ENCODE assay signal across 33 cellular contexts in genomic region chr3:10527295-10528016, GRCh38. TPM values are rescaled to one million over a fixed set of nuclear protein-coding genes. Genes with fewer than 3 reads are reported as not detected.
DNase-seq lines count a peak whose midpoint lies in the region; ATAC-seq and TF ChIP-seq lines count a peak whose summit lies in the region.
"Had no signal": no experiment of that assay in that cellular context is flagged by ENCODE, and none has a peak within 500 bp of the region (broad histone marks: within the 10 kb centered on the region; RNA-seq: fewer than 3 reads in every experiment).

No MANE protein-coding gene starts in this region.

- H3K27me3 ChIP-seq in neuronal stem cell (ENCODE audit: control insufficient read depth in 3 of 3, insufficient read depth in 3 of 3, low read depth in 1 of 3, low read length in 3 of 3), result peaks cover 0 to 10% (median 0%) of the 10 kb centered on the region in 3 experiments
- no peaks in the 10 kb centered on the region for H3K27me3 ChIP-seq in uterus
- H3K27me3 ChIP-seq: right lobe of liver had no signal

- no peak overlapping the region for H4K8ac ChIP-seq in neuronal stem cell (ENCODE audit: low read depth, low read length)

- H3K9me3 ChIP-seq in neuronal stem cell (replicated peaks in 1 of 2; ENCODE audit: control insufficient read depth in 2 of 2, insufficient read depth in 1 of 2, low read depth in 1 of 2, low read length in 2 of 2), result no peaks in the 10 kb centered on the region
- no peaks in the 10 kb centered on the region for H3K9me3 ChIP-seq in uterus
- H3K9me3 ChIP-seq: breast epithelium, left lung, neutrophil, right lobe of liver had no signal

- H3K36me3 ChIP-seq in neuronal stem cell (replicated peaks in 1 of 2; ENCODE audit: control insufficient read depth in 2 of 2, insufficient read depth in 2 of 2, low read length in 2 of 2), result no peaks in the 10 kb centered on the region
- H3K36me3 ChIP-seq in uterus, result no peaks in the 10 kb centered on the region
- H3K36me3 ChIP-seq: breast epithelium, left lung, neutrophil, right lobe of liver had no signal

- no peak overlapping the region for H3K23ac ChIP-seq in neuronal stem cell (ENCODE audit: low read depth, low read length, poor library complexity)

- H3K9ac ChIP-seq in neuronal stem cell (ENCODE audit: low read depth, low read length, poor library complexity), result peak overlapping the region; percentile 61

- no peaks in the 10 kb centered on the region for H3K79me1 ChIP-seq in neuronal stem cell (ENCODE audit: low read depth, low read length)

- H3K4ac ChIP-seq in neuronal stem cell (ENCODE audit: low read length), result no peak overlapping the region

- no peak for ATAC-seq in left cardiac atrium
- ATAC-seq: activated naive CD4-positive, alpha-beta T cell treated with anti-CD3 and anti-CD28 coated beads, Interleukin-2, amount 50 U/mL, for 72 hours; left lung; PC-3; SK-N-SH treated with all-trans-retinoic acid at 6 μM for 48 hours had no signal

- H2BK12ac ChIP-seq in neuronal stem cell (ENCODE audit: low read length), result no peak overlapping the region

- intact Hi-C loops in cardiac septum (cut with DNase I) (no loop called here), left cardiac atrium (cut with DNase I) (no loop called here), uterus (cut with DNase I; ENCODE audit: low total_unique reads) (no loop called here)

- H2BK15ac ChIP-seq in neuronal stem cell (ENCODE audit: low read length), result no peak overlapping the region

- H3K4me3 ChIP-seq in coronary artery, result no peak overlapping the region
- peak overlapping the region in 1 of 2 donors; percentile 8 for H3K4me3 ChIP-seq in neuronal stem cell (ENCODE audit: low read length in 2 of 2)
- H3K4me3 ChIP-seq in uterus, result no peak overlapping the region
- H3K4me3 ChIP-seq: breast epithelium, left lung, right lobe of liver had no signal

- no CpG with 5 or more reads among the region's 13 CpGs for WGBS in neuronal stem cell (ENCODE audit: extremely low coverage in 2 of 2, insufficient read length in 2 of 2, insufficient replicate concordance in 1 of 2), 2 donors

- H3K14ac ChIP-seq in neuronal stem cell (ENCODE audit: low read length), result no peak overlapping the region

- H3K18ac ChIP-seq in neuronal stem cell (ENCODE audit: low read length), result peak overlapping the region; percentile 50

- no peak for TF ChIP-seq POLR2A in uterus (IDR thresholded peaks at IDR 0.05)

- peaks cover 0 to 8% of the 10 kb centered on the region in 2 donors for H3K4me1 ChIP-seq in neuronal stem cell (ENCODE audit: control insufficient read depth in 2 of 2, insufficient read depth in 1 of 2, low read depth in 1 of 2, low read length in 2 of 2)
- no peaks in the 10 kb centered on the region for H3K4me1 ChIP-seq in uterus
- H3K4me1 ChIP-seq: breast epithelium, left lung, right lobe of liver had no signal

- no peak overlapping the region for H2BK5ac ChIP-seq in neuronal stem cell (ENCODE audit: low read length)

- H2BK120ac ChIP-seq in neuronal stem cell (ENCODE audit: low read depth, low read length), result no peak overlapping the region

- peak; percentile 55 for DNase-seq in cardiac septum (ENCODE audit: low spot score)
- DNase-seq in left cardiac atrium, result no peak
- peak; percentile 57 for DNase-seq in coronary artery (ENCODE audit: low spot score)
- no peak for DNase-seq in neuronal stem cell (ENCODE audit: low spot score)
- peak; percentile 37 for DNase-seq in ureter (ENCODE audit: low spot score)
- no peak for DNase-seq in uterus
- DNase-seq in AG20443 (ENCODE audit: low spot score), result no peak
- no peak for DNase-seq in AML-193 (lab: John Stamatoyannopoulos, UW)
- DNase-seq: activated CD4-positive, alpha-beta memory T cell treated with anti-CD3 and anti-CD28 coated beads for 36 hours; activated CD4-positive, alpha-beta T cell treated with anti-CD3 and anti-CD28 coated beads for 1 hour; activated effector memory CD4-positive, alpha-beta T cell treated with Interleukin-2 at 50 U/mL for 16 hours; activated T-cell treated with anti-CD3 and anti-CD28 coated beads for 4 hours; anterior cingulate cortex; effector memory CD4-positive, alpha-beta T cell; H9; left lung; mesendoderm; NCI-H1436; NCI-H2081 treated with DMSO at 0.1 percent for 48 hours; NCI-H226; NCI-H69; PC-3; stimulated activated CD4-positive, alpha-beta T cell treated with anti-CD3 and anti-CD28 coated beads, Interleukin-12 subunit alpha, Interleukin-12 subunit beta, amount 100 ng/mL, for 4 hours; stimulated activated CD4-positive, alpha-beta T cell treated with anti-CD3 and anti-CD28 coated beads, Interleukin-2, amount 100 ng/mL, for 48 hours had no signal

- TF ChIP-seq CTCF in coronary artery (IDR thresholded peaks at IDR 0.05) (no peak), uterus (IDR thresholded peaks at IDR 0.05) (no peak)

- no peak overlapping the region for H2AFZ ChIP-seq in neuronal stem cell (ENCODE audit: low read length)

- H3K27ac ChIP-seq in coronary artery (no peak overlapping the region), neuronal stem cell (replicated peaks; ENCODE audit: low read length) (no peak overlapping the region), uterus (no peak overlapping the region)
- H3K27ac ChIP-seq: breast epithelium, left lung, neutrophil, right lobe of liver had no signal

- no peak overlapping the region for H4K91ac ChIP-seq in neuronal stem cell (ENCODE audit: low read depth, low read length, poor library complexity)

- H3K4me2 ChIP-seq in neuronal stem cell (ENCODE audit: insufficient read depth, low read length, poor library complexity, severe bottlenecking), result no peak overlapping the region

- H2AK5ac ChIP-seq in neuronal stem cell (ENCODE audit: low read depth, low read length), result peak overlapping the region; percentile 23

RNA-seq across cellular contexts. Expression of gene ATP2B2, which starts 22.1 kb away (rescaled TPM):
- 0.13 TPM for total RNA-seq in cardiac septum
- under 1 TPM in 1 of 2 donors, not detected in 1; 0.31 TPM for total RNA-seq in left cardiac atrium
- polyA plus RNA-seq in neuronal stem cell (2013, experiment 1 of 2), result 0.15 TPM
- polyA plus RNA-seq in neuronal stem cell (2013, experiment 2 of 2), result 0.17 TPM
- not detected for total RNA-seq in ureter
- total RNA-seq in uterus, result 1 to 10 TPM in 2 of 4 donors, under 1 TPM in 2; 0.29 to 9.5 (median 4.4) TPM
- total RNA-seq: activated naive CD4-positive, alpha-beta T cell treated with anti-CD3 and anti-CD28 coated beads, Interleukin-2, amount 50 U/mL, for 72 hours; CD8-positive, alpha-beta memory T cell; epithelial cell of proximal tubule; LHCN-M2; PC-3 had no signal
- polyA plus RNA-seq: BJ; CD8-positive, alpha-beta memory T cell had no signal

Comparison
In these comparisons a context has a peak if more than half of its experiments do, and no peak if none do; other contexts are left out.
1. DNase-seq: peak in cardiac septum (single experiment), coronary artery (single experiment) and ureter (single experiment); none in left cardiac atrium (single experiment), neuronal stem cell (single experiment), uterus (0 of 2), AG20443 (single experiment) and AML-193 (0 of 2).